ENCODE assay signal across 8 cellular contexts in genomic region chr9:133120343-133121199, GRCh38. TPM values are rescaled to one million over a fixed set of nuclear protein-coding genes. Genes with fewer than 3 reads are reported as not detected.
DNase-seq lines count a peak whose midpoint lies in the region; ATAC-seq and TF ChIP-seq lines count a peak whose summit lies in the region.

No MANE protein-coding gene starts in this region.

- DNase-seq in NCI-H748 (lab: John Stamatoyannopoulos, UW; ENCODE audit: unreplicated experiment) (peak; percentile 54), NCI-H748 treated with DMSO at 0.1 percent for 48 hours (lab: John Stamatoyannopoulos, UW) (no peak), HT-29 (ENCODE audit: low spot score) (peak; percentile 49), kidney epithelial cell (ENCODE audit: low read depth) (no peak), superior temporal gyrus (ENCODE audit: extremely low spot score) (peak; percentile 34)
- no peak for DNase-seq in activated CD4-positive, alpha-beta T cell treated with anti-CD3 and anti-CD28 coated beads for 1 hour

- peak overlapping the region; percentile 53 for H3K4me3 ChIP-seq in kidney epithelial cell (ENCODE audit: low read depth, low read length)

- H3K27me3 ChIP-seq in kidney epithelial cell (ENCODE audit: control insufficient read depth, insufficient read depth, low read length), result no peaks in the 10 kb centered on the region

- H3K36me3 ChIP-seq in kidney epithelial cell (ENCODE audit: control insufficient read depth, insufficient read depth, low read length), result no peaks in the 10 kb centered on the region

- no peak for ATAC-seq in HG03097 (IDR thresholded peaks at IDR 0.05; ENCODE audit: low FRiP score, unreplicated experiment)

- peak overlapping the region; percentile 92 for H3K27ac ChIP-seq in adipose tissue (ENCODE audit: low read depth, low read length)

- 1% methylated on average over 65 to 71 of the region's 71 CpGs for WGBS in adipose tissue, 3 donors

- no peak for TF ChIP-seq CTCF in kidney epithelial cell (IDR thresholded peaks at IDR 0.05; ENCODE audit: insufficient read depth, low read length, poor library complexity, severe bottlenecking)

RNA-seq across cellular contexts. Expression of gene RALGDS, which starts 0.5 kb away (rescaled TPM):
- total RNA-seq in HT-29 (2014; rRNA removed; shearing (Covaris generic)), result 95.0 and 102 TPM in 2 replicates
- polyA plus RNA-seq in adipose tissue, result 10 to 100 TPM; 31.0 to 98.2 (median 68.8) TPM
- total RNA-seq in kidney epithelial cell, result 39.9 and 43.7 TPM in 2 replicates

RNA-seq across cellular contexts. Expression of gene GBGT1, which starts 43.1 kb away (rescaled TPM):
- not detected in 2 replicates for total RNA-seq in HT-29 (2014; rRNA removed; shearing (Covaris generic))
- 10 to 100 TPM in 1 of 3 donors, 1 to 10 TPM in 2; 2.6 to 10.7 (median 9.9) TPM for polyA plus RNA-seq in adipose tissue
- total RNA-seq in kidney epithelial cell, result 8.8 and 12.4 TPM in 2 replicates

RNA-seq across cellular contexts. Expression of gene CEL, which starts 58.8 kb away (rescaled TPM):
- 0.08 and 0.58 TPM in 2 replicates for total RNA-seq in HT-29 (2014; rRNA removed; shearing (Covaris generic))
- 1,000 to 10,000 TPM in 1 of 3 donors, 1 to 10 TPM in 2; 1.5 to 9,324 (median 2.5) TPM for polyA plus RNA-seq in adipose tissue
- total RNA-seq in kidney epithelial cell, result 0.68 and 1.2 TPM in 2 replicates

Comparison
In these comparisons a context has a peak if more than half of its experiments do, and no peak if none do; other contexts are left out.
1. DNase-seq: peak in NCI-H748 (single experiment), HT-29 (single experiment) and superior temporal gyrus (single experiment); none in NCI-H748 treated with DMSO at 0.1 percent for 48 hours (single experiment), kidney epithelial cell (single experiment) and activated CD4-positive, alpha-beta T cell treated with anti-CD3 and anti-CD28 coated beads for 1 hour (single experiment).